In the genomic region with DNA sequence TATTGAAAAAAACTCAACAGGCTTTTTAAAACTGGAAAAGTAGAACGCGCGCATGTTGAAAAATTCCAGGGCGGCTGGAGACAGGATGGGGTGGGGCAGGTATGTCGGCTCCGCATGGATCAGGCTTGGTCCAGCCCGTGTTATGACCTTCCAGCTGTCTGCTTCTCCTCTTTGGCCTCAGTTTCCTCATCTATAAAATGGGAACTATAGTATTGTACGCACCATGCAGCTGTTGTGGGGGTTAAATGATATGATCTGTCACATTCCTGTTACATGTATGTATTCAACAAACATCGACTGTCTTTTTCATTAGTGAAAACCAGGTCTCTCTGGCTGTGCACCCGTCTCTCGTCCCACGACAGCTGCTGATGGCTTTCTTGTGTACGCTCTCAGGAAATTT, we compare ENCODE assay signal across 31 cellular contexts. TPM values are rescaled to one million over a fixed set of nuclear protein-coding genes. Genes with fewer than 3 reads are reported as not detected.
"Had no signal": no experiment of that assay in that cellular context is flagged by ENCODE, and none has a peak within 500 bp of the region (broad histone marks: within the 10 kb centered on the region; RNA-seq: fewer than 3 reads in every experiment).

No MANE protein-coding gene starts in this region.

- DNase-seq: activated CD4-positive, alpha-beta memory T cell treated with anti-CD3 and anti-CD28 coated beads for 36 hours; activated CD4-positive, alpha-beta T cell treated with anti-CD3 and anti-CD28 coated beads for 36 hours; activated CD4-positive, alpha-beta T cell treated with anti-CD3 and anti-CD28 coated beads, Interleukin-2, amount 10 ng/mL, durations not matched to agents 24 days and 14 days; activated CD4-positive, CD25-positive, alpha-beta regulatory T cell; activated CD4-positive, CD25-positive, alpha-beta regulatory T cell treated with anti-CD3 and anti-CD28 coated beads, Interleukin-2, amount 50 U/mL, for 72 hours; activated CD8-positive, alpha-beta memory T cell treated with anti-CD3 and anti-CD28 coated beads, Interleukin-2, amount 10 ng/mL, durations not matched to agents 7 days and 5 days; activated CD8-positive, alpha-beta memory T cell treated with anti-CD3 and anti-CD28 coated beads, Interleukin-2, amount 50 U/mL, for 4 hours; activated CD8-positive, alpha-beta T cell treated with anti-CD3 and anti-CD28 coated beads, Interleukin-2, amount 10 ng/mL, durations not matched to agents 7 days and 5 days; activated effector memory CD4-positive, alpha-beta T cell treated with anti-CD3 and anti-CD28 coated beads, Interleukin-2, amount 50 U/mL, for 16 hours; activated naive CD4-positive, alpha-beta T cell treated with anti-CD3 and anti-CD28 coated beads for 36 hours; activated T-cell treated with anti-CD3 and anti-CD28 coated beads, Interleukin-2, amount 50 U/mL, for 1 hour; activated T-cell treated with anti-CD3 and anti-CD28 coated beads, Interleukin-2, amount 50 U/mL, for 48 hours; amniotic stem cell; body of pancreas; caudate nucleus; effector CD4-positive, alpha-beta T cell; effector memory CD8-positive, alpha-beta T cell; erythroblast; foreskin keratinocyte; gastrocnemius medialis; glutamatergic neuron; T-helper 2 cell had no signal

- H3K4me1 ChIP-seq: body of pancreas, esophagus muscularis mucosa, foreskin keratinocyte, gastrocnemius medialis had no signal

- H3K9me3 Mint-ChIP-seq: activated CD4-positive, alpha-beta memory T cell treated with anti-CD3 and anti-CD28 coated beads for 36 hours; activated CD4-positive, alpha-beta T cell treated with anti-CD3 and anti-CD28 coated beads, Interleukin-2, amount 10 ng/mL, durations not matched to agents 24 days and 14 days; activated naive CD4-positive, alpha-beta T cell treated with anti-CD3 and anti-CD28 coated beads for 36 hours; activated T-helper 1 cell treated with anti-CD3 and anti-CD28 coated beads, Interleukin-12 subunit alpha, Interleukin-12 subunit beta, Interleukin-2, Interleukin-4 antibody, amounts not matched to agents 30 ng/mL and 10 ng/mL and 1 ng/mL, durations not matched to agents 14 hours and 24 hours and 36 hours; activated T-helper 2 cell treated with anti-CD3 and anti-CD28 coated beads, Interferon-gamma antibody, Interleukin-2, Interleukin-4, amounts not matched to agents 10 μg/mL and 5 μg/mL and 100 μg/mL, durations not matched to agents 14 hours and 24 hours and 36 hours; dendritic cell treated with granulocyte-macrophage colony-stimulating factor and Interleukin-4, amounts not matched to agents 40 ng/mL and 50 ng/mL, for 4 days; effector memory CD8-positive, alpha-beta T cell had no signal

- H3K36me3 Mint-ChIP-seq: activated CD4-positive, alpha-beta memory T cell treated with anti-CD3 and anti-CD28 coated beads for 36 hours; activated CD8-positive, alpha-beta memory T cell treated with anti-CD3 and anti-CD28 coated beads, Interleukin-2, amount 10 ng/mL, durations not matched to agents 7 days and 5 days; activated naive CD8-positive, alpha-beta T cell had no signal

- H3K9me3 ChIP-seq: body of pancreas, esophagus muscularis mucosa, gastrocnemius medialis had no signal

- ATAC-seq: activated CD4-positive, alpha-beta T cell treated with anti-CD3 and anti-CD28 coated beads for 36 hours; activated CD8-positive, alpha-beta memory T cell treated with anti-CD3 and anti-CD28 coated beads, Interleukin-2, amount 10 ng/mL, durations not matched to agents 7 days and 5 days; activated CD8-positive, alpha-beta T cell treated with anti-CD3 and anti-CD28 coated beads, Interleukin-2, amount 10 ng/mL, durations not matched to agents 7 days and 5 days; body of pancreas; effector memory CD8-positive, alpha-beta T cell; foreskin keratinocyte; gastrocnemius medialis had no signal

- H3K4me3 Mint-ChIP-seq: activated CD4-positive, alpha-beta memory T cell treated with anti-CD3 and anti-CD28 coated beads for 36 hours; activated CD4-positive, alpha-beta T cell treated with anti-CD3 and anti-CD28 coated beads for 36 hours; activated CD4-positive, alpha-beta T cell treated with anti-CD3 and anti-CD28 coated beads, Interleukin-2, amount 10 ng/mL, durations not matched to agents 24 days and 14 days; activated CD8-positive, alpha-beta memory T cell treated with anti-CD3 and anti-CD28 coated beads, Interleukin-2, amount 10 ng/mL, durations not matched to agents 7 days and 5 days; activated CD8-positive, alpha-beta T cell treated with anti-CD3 and anti-CD28 coated beads, Interleukin-2, amount 10 ng/mL, durations not matched to agents 7 days and 5 days; activated naive CD4-positive, alpha-beta T cell treated with anti-CD3 and anti-CD28 coated beads for 36 hours; activated naive CD8-positive, alpha-beta T cell; activated T-helper 1 cell treated with anti-CD3 and anti-CD28 coated beads, Interleukin-12 subunit alpha, Interleukin-12 subunit beta, Interleukin-2, Interleukin-4 antibody, amounts not matched to agents 30 ng/mL and 10 ng/mL and 1 ng/mL, durations not matched to agents 14 hours and 24 hours and 36 hours; dendritic cell treated with granulocyte-macrophage colony-stimulating factor and Interleukin-4, amounts not matched to agents 40 ng/mL and 50 ng/mL, for 4 days; effector memory CD8-positive, alpha-beta T cell had no signal

- H3K27ac Mint-ChIP-seq: activated CD4-positive, alpha-beta memory T cell treated with anti-CD3 and anti-CD28 coated beads for 36 hours; activated CD4-positive, alpha-beta T cell treated with anti-CD3 and anti-CD28 coated beads for 36 hours; activated CD4-positive, alpha-beta T cell treated with anti-CD3 and anti-CD28 coated beads, Interleukin-2, amount 10 ng/mL, durations not matched to agents 24 days and 14 days; activated CD8-positive, alpha-beta memory T cell treated with anti-CD3 and anti-CD28 coated beads, Interleukin-2, amount 10 ng/mL, durations not matched to agents 7 days and 5 days; activated CD8-positive, alpha-beta T cell treated with anti-CD3 and anti-CD28 coated beads, Interleukin-2, amount 10 ng/mL, durations not matched to agents 7 days and 5 days; activated naive CD4-positive, alpha-beta T cell treated with anti-CD3 and anti-CD28 coated beads for 36 hours; activated naive CD8-positive, alpha-beta T cell; activated T-helper 1 cell treated with anti-CD3 and anti-CD28 coated beads, Interleukin-12 subunit alpha, Interleukin-12 subunit beta, Interleukin-2, Interleukin-4 antibody, amounts not matched to agents 30 ng/mL and 10 ng/mL and 1 ng/mL, durations not matched to agents 14 hours and 24 hours and 36 hours; activated T-helper 2 cell treated with anti-CD3 and anti-CD28 coated beads, Interferon-gamma antibody, Interleukin-2, Interleukin-4, amounts not matched to agents 10 μg/mL and 5 μg/mL and 100 μg/mL, durations not matched to agents 14 hours and 24 hours and 36 hours; dendritic cell treated with granulocyte-macrophage colony-stimulating factor and Interleukin-4, amounts not matched to agents 40 ng/mL and 50 ng/mL, for 4 days; effector memory CD8-positive, alpha-beta T cell had no signal

- H3K27ac ChIP-seq: body of pancreas, coronary artery, esophagus muscularis mucosa, foreskin keratinocyte, gastrocnemius medialis had no signal

- H3K27me3 Mint-ChIP-seq: activated CD4-positive, alpha-beta T cell treated with anti-CD3 and anti-CD28 coated beads, Interleukin-2, amount 10 ng/mL, durations not matched to agents 24 days and 14 days had no signal

- H3K36me3 ChIP-seq: esophagus muscularis mucosa, gastrocnemius medialis had no signal

- H3K4me3 ChIP-seq: body of pancreas, coronary artery, esophagus muscularis mucosa, gastrocnemius medialis had no signal

- H3K27me3 ChIP-seq: body of pancreas, foreskin keratinocyte had no signal

- H3K4me1 Mint-ChIP-seq: activated CD4-positive, alpha-beta T cell treated with anti-CD3 and anti-CD28 coated beads for 36 hours; activated CD4-positive, alpha-beta T cell treated with anti-CD3 and anti-CD28 coated beads, Interleukin-2, amount 10 ng/mL, durations not matched to agents 24 days and 14 days; activated CD8-positive, alpha-beta memory T cell treated with anti-CD3 and anti-CD28 coated beads, Interleukin-2, amount 10 ng/mL, durations not matched to agents 7 days and 5 days had no signal

RNA-seq across cellular contexts. Expression of a gene that starts 18.8 kb away (rescaled TPM):
- total RNA-seq: activated CD4-positive, alpha-beta memory T cell treated with anti-CD3 and anti-CD28 coated beads for 36 hours; activated CD4-positive, alpha-beta T cell treated with anti-CD3 and anti-CD28 coated beads for 36 hours; activated CD4-positive, alpha-beta T cell treated with anti-CD3 and anti-CD28 coated beads, Interleukin-2, amount 10 ng/mL, durations not matched to agents 24 days and 14 days; activated CD8-positive, alpha-beta memory T cell treated with anti-CD3 and anti-CD28 coated beads for 36 hours; activated CD8-positive, alpha-beta memory T cell treated with anti-CD3 and anti-CD28 coated beads, Interleukin-2, amount 10 ng/mL, durations not matched to agents 7 days and 5 days; activated CD8-positive, alpha-beta T cell treated with anti-CD3 and anti-CD28 coated beads, Interleukin-2, amount 10 ng/mL, durations not matched to agents 7 days and 5 days; activated naive CD4-positive, alpha-beta T cell treated with anti-CD3 and anti-CD28 coated beads for 36 hours; activated T-helper 1 cell treated with anti-CD3 and anti-CD28 coated beads, Interleukin-12 subunit alpha, Interleukin-12 subunit beta, Interleukin-2, Interleukin-4 antibody, amounts not matched to agents 30 ng/mL and 10 ng/mL and 1 ng/mL, durations not matched to agents 14 hours and 24 hours and 36 hours; activated T-helper 2 cell treated with anti-CD3 and anti-CD28 coated beads, Interferon-gamma antibody, Interleukin-2, Interleukin-4, amounts not matched to agents 10 μg/mL and 5 μg/mL and 100 μg/mL, durations not matched to agents 14 hours and 24 hours and 36 hours; T-helper 1 cell treated with Interleukin-12 subunit alpha and Interleukin-12 subunit beta and Interleukin-4 antibody, amounts not matched to agents 30 ng/mL and 1 ng/mL, for 36 hours had no signal
- polyA plus RNA-seq: aorta had no signal
